Comparison of ENCODE assay signal across 1 cellular context in genomic region chr1:177748080-177748801, GRCh38.
TF ChIP-seq lines count a peak whose summit lies in the region.

No MANE protein-coding gene starts in this region.

TF ChIP-seq in H1, 55 proteins besides CTCF, POLR2A, EP300 and RAD21 (continued from another document):
- TF ChIP-seq CHD7 (IDR thresholded peaks at IDR 0.05; ENCODE audit: insufficient replicate concordance, low read length) (no peak), NANOG (IDR thresholded peaks at IDR 0.05; ENCODE audit: insufficient read depth, low read depth, low read length, poor library complexity, severe bottlenecking) (no peak), RNF2 (IDR thresholded peaks at IDR 0.05; ENCODE audit: borderline replicate concordance, low read depth, low read length, missing control alignments, poor library complexity, severe bottlenecking) (no peak), SP1 (IDR thresholded peaks at IDR 0.05; ENCODE audit: low read depth, low read length) (no peak)
TF ChIP-seq in H1: peak in this region for 0.
